Comparison of ENCODE assay signal across 8 cellular contexts in genomic region chr2:169823996-169824372, GRCh38. TPM values are rescaled to one million over a fixed set of nuclear protein-coding genes. Genes with fewer than 3 reads are reported as not detected.
DNase-seq lines count a peak whose midpoint lies in the region; ATAC-seq and TF ChIP-seq lines count a peak whose summit lies in the region.

No MANE protein-coding gene starts in this region.

- H3K27ac Mint-ChIP-seq in activated CD4-positive, alpha-beta T cell treated with anti-CD3 and anti-CD28 coated beads for 36 hours: peak overlapping the region; percentile 84
- H3K27ac Mint-ChIP-seq in activated T-helper 17 cell treated with anti-CD3 and anti-CD28 coated beads, Interleukin-2, amount 50 U/mL, for 72 hours: peak overlapping the region; percentile 90
- H3K27ac Mint-ChIP-seq in immature natural killer cell: peak overlapping the region; percentile 52 to 89 (median 70)

- no peaks in the 10 kb centered on the region for H3K36me3 ChIP-seq in testis (ENCODE audit: low read depth, missing control alignments)

- H3K4me1 Mint-ChIP-seq in activated CD4-positive, alpha-beta T cell treated with anti-CD3 and anti-CD28 coated beads for 36 hours: peaks cover 59% of the 10 kb centered on the region
- peaks cover 29% of the 10 kb centered on the region for H3K4me1 Mint-ChIP-seq in activated T-helper 17 cell treated with anti-CD3 and anti-CD28 coated beads, Interleukin-2, amount 50 U/mL, for 72 hours
- H3K4me1 Mint-ChIP-seq in immature natural killer cell: peaks cover 49 to 84% of the 10 kb centered on the region in 2 donors

- TF ChIP-seq CTCF in testis (IDR thresholded peaks at IDR 0.05): no peak

- peak overlapping the region; percentile 82 to 84 for H3K27ac ChIP-seq in testis

- H3K4me1 ChIP-seq in testis: peaks cover 12% of the 10 kb centered on the region

- CTCF ChIA-PET in activated CD4-positive, alpha-beta T cell treated with anti-CD3 and anti-CD28 coated beads for 36 hours (lab: Charles Lee): interaction anchor here (0.6 to 1.8 kb wide), 11 partner anchors 8 to 1214 kb away, joined by 3 to 11 read pairs (median 3); partner anchors contain the start of gene SSB

- WGBS in testis, 2 donors: 8 to 14% methylated on average over 4 of the region's 4 CpGs

- ATAC-seq in activated CD4-positive, alpha-beta T cell treated with anti-CD3 and anti-CD28 coated beads for 36 hours: peak; percentile 0
- no peak for ATAC-seq in activated T-helper 17 cell treated with anti-CD3 and anti-CD28 coated beads, Interleukin-2, amount 50 U/mL, for 72 hours (replicated peaks)

- H3K4me3 ChIP-seq in testis: peak overlapping the region; percentile 82 to 88

- POLR2A ChIA-PET in activated CD4-positive, alpha-beta T cell treated with anti-CD3 and anti-CD28 coated beads for 36 hours (lab: Charles Lee): interaction anchor here (0.7 to 1.4 kb wide), 2 partner anchors 12 to 250 kb away, joined by 3 read pairs; partner anchors contain the start of gene FASTKD1

- TF ChIP-seq POLR2A in testis (IDR thresholded peaks at IDR 0.05): no peak

- H3K27me3 Mint-ChIP-seq in activated CD4-positive, alpha-beta T cell treated with anti-CD3 and anti-CD28 coated beads for 36 hours: no peaks in the 10 kb centered on the region
- no peaks in the 10 kb centered on the region for H3K27me3 Mint-ChIP-seq in activated T-helper 17 cell treated with anti-CD3 and anti-CD28 coated beads, Interleukin-2, amount 50 U/mL, for 72 hours
- H3K27me3 Mint-ChIP-seq in immature natural killer cell (ENCODE audit: low read depth in 3 of 3): peaks cover 5 to 10% (median 10%) of the 10 kb centered on the region in 3 donors

- H3K4me3 Mint-ChIP-seq in activated CD4-positive, alpha-beta T cell treated with anti-CD3 and anti-CD28 coated beads for 36 hours: peak overlapping the region; percentile 83
- H3K4me3 Mint-ChIP-seq in activated T-helper 17 cell treated with anti-CD3 and anti-CD28 coated beads, Interleukin-2, amount 50 U/mL, for 72 hours: peak overlapping the region; percentile 98
- peak overlapping the region; percentile 86 to 96 (median 93) for H3K4me3 Mint-ChIP-seq in immature natural killer cell

- peaks cover 32% of the 10 kb centered on the region for H3K36me3 Mint-ChIP-seq in activated CD4-positive, alpha-beta T cell treated with anti-CD3 and anti-CD28 coated beads for 36 hours (ENCODE audit: low read depth)
- peaks cover 54% of the 10 kb centered on the region for H3K36me3 Mint-ChIP-seq in activated T-helper 17 cell treated with anti-CD3 and anti-CD28 coated beads, Interleukin-2, amount 50 U/mL, for 72 hours (ENCODE audit: low read depth)
- H3K36me3 Mint-ChIP-seq in immature natural killer cell: peaks cover 0 to 3% (median 3%) of the 10 kb centered on the region in 3 donors

- intact Hi-C loops in activated CD4-positive, alpha-beta T cell treated with anti-CD3 and anti-CD28 coated beads for 36 hours (cut with DNase I, micrococcal nuclease): loop anchor here (1.0 to 10.0 kb wide), 10 partner anchors 53 to 1579 kb away; partner anchors contain the start of genes CFAP210 (in 1 of the 2), ERICH2 (in 1 of the 2), FASTKD1 (in 1 of the 2) and GORASP2 (in 1 of the 2)
- intact Hi-C loops in testis (cut with DNase I; ENCODE audit: low total_unique reads): loop anchor here (10.0 kb wide), 1 partner anchor 101 kb away; no protein-coding TSS in a partner anchor

- no peaks in the 10 kb centered on the region for H3K27me3 ChIP-seq in testis

- no peaks in the 10 kb centered on the region for H3K9me3 Mint-ChIP-seq in activated CD4-positive, alpha-beta T cell treated with anti-CD3 and anti-CD28 coated beads for 36 hours (ENCODE audit: low read depth)
- H3K9me3 Mint-ChIP-seq in activated T-helper 17 cell treated with anti-CD3 and anti-CD28 coated beads, Interleukin-2, amount 50 U/mL, for 72 hours: no peaks in the 10 kb centered on the region
- H3K9me3 Mint-ChIP-seq in immature natural killer cell: peaks cover 0 to 1% (median 0%) of the 10 kb centered on the region in 6 donors

- no peaks in the 10 kb centered on the region for H3K9me3 ChIP-seq in testis

- DNase-seq in activated CD4-positive, alpha-beta T cell treated with anti-CD3 and anti-CD28 coated beads for 36 hours: no peak
- DNase-seq in activated CD4-positive, alpha-beta T cell treated with anti-CD3 and anti-CD28 coated beads, Interleukin-2, amount 50 U/mL, for 1 hour: no peak
- DNase-seq in immature natural killer cell: no peak
- no peak for DNase-seq in testis
- DNase-seq in hypothalamus (lab: John Stamatoyannopoulos, UW): no peak
- no peak for DNase-seq in GOT3 (lab: John Stamatoyannopoulos, UW)
- DNase-seq in SKM-1 (lab: John Stamatoyannopoulos, UW; ENCODE audit: unreplicated experiment): no peak

RNA-seq across cellular contexts. Expression of gene METTL5, which starts 0.7 kb away (rescaled TPM):
- 100 to 1,000 TPM; 129 to 165 TPM for total RNA-seq in activated CD4-positive, alpha-beta T cell treated with anti-CD3 and anti-CD28 coated beads for 36 hours
- total RNA-seq in activated T-helper 17 cell treated with anti-CD3 and anti-CD28 coated beads, Interleukin-2, amount 50 U/mL, for 72 hours: 10 to 100 TPM; 54.4 to 78.7 TPM
- polyA plus RNA-seq in immature natural killer cell: 100 to 1,000 TPM in 1 of 3 donors, 10 to 100 TPM in 2; 78.5 to 147 (median 97.5) TPM
- total RNA-seq in testis: 10 to 100 TPM; 35.8 to 48.2 TPM
- polyA plus RNA-seq in testis (ENCODE audit: insufficient read depth, low read depth, low replicate concordance): 40.2 TPM

RNA-seq across cellular contexts. Expression of gene UBR3, which starts 3.3 kb away (rescaled TPM):
- total RNA-seq in activated CD4-positive, alpha-beta T cell treated with anti-CD3 and anti-CD28 coated beads for 36 hours: 10 to 100 TPM; 17.2 to 26.1 TPM
- total RNA-seq in activated T-helper 17 cell treated with anti-CD3 and anti-CD28 coated beads, Interleukin-2, amount 50 U/mL, for 72 hours: 10 to 100 TPM; 28.6 to 32.7 TPM
- polyA plus RNA-seq in immature natural killer cell (10 to 100 TPM in 1 of 3 donors, 1 to 10 TPM in 2; 3.8 to 11.5 (median 5.1) TPM), testis (ENCODE audit: insufficient read depth, low read depth, low replicate concordance) (24.3 TPM)
- total RNA-seq in testis: 100 to 1,000 TPM; 122 to 132 TPM

RNA-seq across cellular contexts. Expression of gene SSB, which starts 25.3 kb away (rescaled TPM):
- 100 to 1,000 TPM; 127 to 138 TPM for total RNA-seq in activated CD4-positive, alpha-beta T cell treated with anti-CD3 and anti-CD28 coated beads for 36 hours
- 100 to 1,000 TPM in 1 of 2 donors, 10 to 100 TPM in 1; 39.5 to 112 TPM for total RNA-seq in activated T-helper 17 cell treated with anti-CD3 and anti-CD28 coated beads, Interleukin-2, amount 50 U/mL, for 72 hours
- polyA plus RNA-seq in immature natural killer cell (100 to 1,000 TPM in 1 of 3 donors, 10 to 100 TPM in 2; 67.1 to 115 (median 73.1) TPM), testis (ENCODE audit: insufficient read depth, low read depth, low replicate concordance) (18.0 TPM)
- total RNA-seq in testis: 10 to 100 TPM; 56.5 to 67.2 TPM
